Comparison of ENCODE assay signal across 18 cellular contexts in genomic region chr7:30020535-30020934, GRCh38.
"Had no signal": no experiment of that assay in that cellular context is flagged by ENCODE, and none has a peak within 500 bp of the region (broad histone marks: within the 10 kb centered on the region; RNA-seq: fewer than 3 reads in every experiment).

No MANE protein-coding gene starts in this region.

- ATAC-seq: activated CD4-positive, CD25-positive, alpha-beta regulatory T cell treated with anti-CD3 and anti-CD28 coated beads, Interleukin-2, amount 50 U/mL, for 24 hours; left cardiac atrium; stimulated activated effector memory CD8-positive, alpha-beta T cell treated with anti-CD3 and anti-CD28 coated beads, Interleukin-12 subunit alpha, Interleukin-12 subunit beta, amount 100 ng/mL, for 72 hours; upper lobe of right lung had no signal

- H3K27ac Mint-ChIP-seq: activated naive CD8-positive, alpha-beta T cell treated with anti-CD3 and anti-CD28 coated beads, Interleukin-2, amount 10 ng/mL, durations not matched to agents 7 days and 5 days; naive B cell; neural progenitor cell; stimulated activated effector memory CD8-positive, alpha-beta T cell treated with anti-CD3 and anti-CD28 coated beads, Interleukin-12 subunit alpha, Interleukin-12 subunit beta, amount 100 ng/mL, for 72 hours had no signal

- H3K9ac ChIP-seq: neural progenitor cell had no signal

- H3K36me3 ChIP-seq: neural progenitor cell, thoracic aorta, upper lobe of right lung had no signal

- H3K4me2 ChIP-seq: neural progenitor cell had no signal

- H3K9me3 Mint-ChIP-seq: activated naive CD8-positive, alpha-beta T cell treated with anti-CD3 and anti-CD28 coated beads, Interleukin-2, amount 10 ng/mL, durations not matched to agents 7 days and 5 days; naive B cell; neural progenitor cell; stimulated activated effector memory CD8-positive, alpha-beta T cell treated with anti-CD3 and anti-CD28 coated beads, Interleukin-12 subunit alpha, Interleukin-12 subunit beta, amount 100 ng/mL, for 72 hours had no signal

- H3K4me3 Mint-ChIP-seq: activated naive CD8-positive, alpha-beta T cell treated with anti-CD3 and anti-CD28 coated beads, Interleukin-2, amount 10 ng/mL, durations not matched to agents 7 days and 5 days; naive B cell; neural progenitor cell; stimulated activated effector memory CD8-positive, alpha-beta T cell treated with anti-CD3 and anti-CD28 coated beads, Interleukin-12 subunit alpha, Interleukin-12 subunit beta, amount 100 ng/mL, for 72 hours had no signal

- H3K27me3 Mint-ChIP-seq: activated naive CD8-positive, alpha-beta T cell treated with anti-CD3 and anti-CD28 coated beads, Interleukin-2, amount 10 ng/mL, durations not matched to agents 7 days and 5 days; naive B cell had no signal

- H3K4me3 ChIP-seq: lung, neural progenitor cell, sigmoid colon, thoracic aorta, upper lobe of right lung had no signal

- H3K9me3 ChIP-seq: sigmoid colon, thoracic aorta, upper lobe of right lung had no signal

- H3K27me3 ChIP-seq: brain microvascular endothelial cell, neural progenitor cell, sigmoid colon, upper lobe of right lung had no signal

- H3K27ac ChIP-seq: brain microvascular endothelial cell, epithelial cell of prostate, neural progenitor cell, sigmoid colon, thoracic aorta, upper lobe of right lung had no signal

- DNase-seq: activated CD4-positive, alpha-beta T cell treated with anti-CD3 and anti-CD28 coated beads, Interleukin-2, amount 50 U/mL, for 4 hours; activated naive CD4-positive, alpha-beta T cell; activated naive CD8-positive, alpha-beta T cell treated with anti-CD3 and anti-CD28 coated beads, Interleukin-2, amount 10 ng/mL, durations not matched to agents 7 days and 5 days; activated T-cell treated with anti-CD3 and anti-CD28 coated beads for 4 hours; anterior cingulate cortex; brain microvascular endothelial cell; effector CD8-positive, alpha-beta T cell; foreskin melanocyte; left cardiac atrium; naive B cell; sigmoid colon; upper lobe of right lung had no signal

- H2AFZ ChIP-seq: neural progenitor cell had no signal
